8 cellular contexts compared by ENCODE assay signal in the genomic region with DNA sequence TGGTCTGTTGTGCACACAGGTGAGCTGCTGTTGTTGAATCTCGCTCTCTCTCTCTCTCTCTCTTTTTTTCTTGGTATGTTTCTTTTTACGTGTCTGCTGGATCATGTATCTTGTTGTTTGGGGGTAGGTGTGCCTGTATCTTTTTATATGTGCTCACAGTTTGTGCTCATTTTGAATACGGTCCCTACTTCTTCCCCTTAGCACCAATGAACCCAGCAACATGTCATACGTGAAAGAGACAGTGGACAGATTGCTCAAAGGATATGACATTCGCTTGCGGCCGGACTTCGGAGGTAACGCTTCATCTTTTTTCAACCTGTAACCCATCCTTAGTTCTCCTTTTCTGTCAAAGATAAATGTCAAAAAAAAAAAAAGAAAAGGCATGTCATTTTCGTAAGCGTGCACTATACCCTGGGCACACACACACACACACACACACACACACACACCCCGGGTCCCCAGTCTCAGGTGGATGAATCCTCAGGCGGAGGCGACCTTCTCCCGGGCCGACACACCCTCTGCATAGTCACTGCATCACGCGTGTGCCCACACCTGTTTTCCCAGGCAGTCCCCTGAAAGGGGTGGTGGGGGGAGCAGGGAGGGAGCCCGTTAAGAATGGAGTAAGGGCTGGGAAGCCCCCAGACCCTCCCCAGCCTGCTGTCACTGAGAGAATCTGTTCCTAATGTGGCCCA. TPM values are rescaled to one million over a fixed set of nuclear protein-coding genes. Genes with fewer than 3 reads are reported as not detected.
A peak's percentile ranks its signal among the peaks of the same experiment; 100 is the strongest.
DNase-seq lines count a peak whose midpoint lies in the region; TF ChIP-seq lines count a peak whose summit lies in the region.

No MANE protein-coding gene starts in this region.

- H3K79me2 ChIP-seq in osteoblast (ENCODE audit: insufficient read depth, low read length): no peaks in the 10 kb centered on the region

- H2AFZ ChIP-seq in osteoblast (ENCODE audit: low read length): peak overlapping the region; percentile 82

- no peaks in the 10 kb centered on the region for H3K9me3 Mint-ChIP-seq in activated naive CD4-positive, alpha-beta T cell treated with anti-CD3 and anti-CD28 coated beads, Interleukin-2, amount 50 U/mL, for 24 hours
- H3K9me3 Mint-ChIP-seq in T-helper 1 cell treated with Interleukin-12 subunit alpha and Interleukin-12 subunit beta and Interleukin-4 antibody, amounts not matched to agents 30 μg/mL and 1 μg/mL, for 36 hours: no peaks in the 10 kb centered on the region

- no peaks in the 10 kb centered on the region for H3K9me3 ChIP-seq in osteoblast (ENCODE audit: low read depth, low read length)

- H4K20me1 ChIP-seq in osteoblast (ENCODE audit: insufficient read depth, low read length): no peaks in the 10 kb centered on the region

- TF ChIP-seq CTCF in fibroblast of the aortic adventitia (IDR thresholded peaks at IDR 0.05; ENCODE audit: insufficient read depth, low read length): no peak
- TF ChIP-seq CTCF in osteoblast (IDR thresholded peaks at IDR 0.05; ENCODE audit: extremely low read depth, low read depth, low read length): no peak

- peaks cover 14% of the 10 kb centered on the region for H3K4me1 Mint-ChIP-seq in activated naive CD4-positive, alpha-beta T cell treated with anti-CD3 and anti-CD28 coated beads, Interleukin-2, amount 50 U/mL, for 24 hours
- peaks cover 16% of the 10 kb centered on the region for H3K4me1 Mint-ChIP-seq in T-helper 1 cell treated with Interleukin-12 subunit alpha and Interleukin-12 subunit beta and Interleukin-4 antibody, amounts not matched to agents 30 μg/mL and 1 μg/mL, for 36 hours (ENCODE audit: low read depth)

- H3K27ac Mint-ChIP-seq in activated naive CD4-positive, alpha-beta T cell treated with anti-CD3 and anti-CD28 coated beads, Interleukin-2, amount 50 U/mL, for 24 hours: no peak overlapping the region
- H3K27ac Mint-ChIP-seq in T-helper 1 cell treated with Interleukin-12 subunit alpha and Interleukin-12 subunit beta and Interleukin-4 antibody, amounts not matched to agents 30 μg/mL and 1 μg/mL, for 36 hours: no peak overlapping the region

- H3K36me3 Mint-ChIP-seq in activated naive CD4-positive, alpha-beta T cell treated with anti-CD3 and anti-CD28 coated beads, Interleukin-2, amount 50 U/mL, for 24 hours: no peaks in the 10 kb centered on the region
- H3K36me3 Mint-ChIP-seq in T-helper 1 cell treated with Interleukin-12 subunit alpha and Interleukin-12 subunit beta and Interleukin-4 antibody, amounts not matched to agents 30 μg/mL and 1 μg/mL, for 36 hours (ENCODE audit: low read depth): no peaks in the 10 kb centered on the region

- H3K4me2 ChIP-seq in osteoblast (ENCODE audit: insufficient read depth, low read length): peak overlapping the region; percentile 93

- no peaks in the 10 kb centered on the region for H3K36me3 ChIP-seq in osteoblast (ENCODE audit: insufficient read depth, low read length)

- H3K27me3 Mint-ChIP-seq in activated naive CD4-positive, alpha-beta T cell treated with anti-CD3 and anti-CD28 coated beads, Interleukin-2, amount 50 U/mL, for 24 hours: peaks cover 34% of the 10 kb centered on the region
- H3K27me3 Mint-ChIP-seq in T-helper 1 cell treated with Interleukin-12 subunit alpha and Interleukin-12 subunit beta and Interleukin-4 antibody, amounts not matched to agents 30 μg/mL and 1 μg/mL, for 36 hours (ENCODE audit: low read depth): peaks cover 44% of the 10 kb centered on the region

- H3K4me1 ChIP-seq in osteoblast (ENCODE audit: insufficient read depth, low read length): peaks cover 13% of the 10 kb centered on the region

- peaks cover 19% of the 10 kb centered on the region for H3K27me3 ChIP-seq in osteoblast (ENCODE audit: insufficient read depth, low read length)

- H3K4me3 Mint-ChIP-seq in activated naive CD4-positive, alpha-beta T cell treated with anti-CD3 and anti-CD28 coated beads, Interleukin-2, amount 50 U/mL, for 24 hours: peak overlapping the region; percentile 74
- H3K4me3 Mint-ChIP-seq in T-helper 1 cell treated with Interleukin-12 subunit alpha and Interleukin-12 subunit beta and Interleukin-4 antibody, amounts not matched to agents 30 μg/mL and 1 μg/mL, for 36 hours: peak overlapping the region; percentile 67

- H3K4me3 ChIP-seq in fibroblast of the aortic adventitia (ENCODE audit: low read depth, low read length): peak overlapping the region; percentile 54
- H3K4me3 ChIP-seq in osteoblast (ENCODE audit: insufficient read depth, low read length): peak overlapping the region; percentile 73

- no peak overlapping the region for H3K27ac ChIP-seq in osteoblast (ENCODE audit: low read depth, low read length)

- no peak for DNase-seq in activated naive CD4-positive, alpha-beta T cell treated with Interleukin-2 at 50 U/mL for 16 hours
- no peak for DNase-seq in fibroblast of the aortic adventitia (ENCODE audit: low read depth)
- no peak for DNase-seq in osteoblast (ENCODE audit: insufficient read length, low spot score, missing footprints)
- DNase-seq in NCI-H187 (lab: John Stamatoyannopoulos, UW): no peak
- no peak for DNase-seq in OCI-M1 (lab: John Stamatoyannopoulos, UW)
- no peak for DNase-seq in GM19238 (ENCODE audit: insufficient read length, low spot score)

RNA-seq across cellular contexts. Expression of a gene that starts 0.5 kb away (rescaled TPM):
- 1.4 TPM in 1 of 2 replicates, not detected in the other for total RNA-seq in fibroblast of the aortic adventitia (ENCODE audit: low replicate concordance)
- total RNA-seq in osteoblast: not detected in 2 replicates

RNA-seq across cellular contexts. Expression of a gene that starts 38.5 kb away (rescaled TPM):
- 0.08 TPM in 1 of 2 replicates, not detected in the other for total RNA-seq in fibroblast of the aortic adventitia (ENCODE audit: low replicate concordance)
- total RNA-seq in osteoblast: under 0.01 TPM in 1 of 2 replicates, not detected in the other
